9 cellular contexts compared by ENCODE assay signal in the genomic region with DNA sequence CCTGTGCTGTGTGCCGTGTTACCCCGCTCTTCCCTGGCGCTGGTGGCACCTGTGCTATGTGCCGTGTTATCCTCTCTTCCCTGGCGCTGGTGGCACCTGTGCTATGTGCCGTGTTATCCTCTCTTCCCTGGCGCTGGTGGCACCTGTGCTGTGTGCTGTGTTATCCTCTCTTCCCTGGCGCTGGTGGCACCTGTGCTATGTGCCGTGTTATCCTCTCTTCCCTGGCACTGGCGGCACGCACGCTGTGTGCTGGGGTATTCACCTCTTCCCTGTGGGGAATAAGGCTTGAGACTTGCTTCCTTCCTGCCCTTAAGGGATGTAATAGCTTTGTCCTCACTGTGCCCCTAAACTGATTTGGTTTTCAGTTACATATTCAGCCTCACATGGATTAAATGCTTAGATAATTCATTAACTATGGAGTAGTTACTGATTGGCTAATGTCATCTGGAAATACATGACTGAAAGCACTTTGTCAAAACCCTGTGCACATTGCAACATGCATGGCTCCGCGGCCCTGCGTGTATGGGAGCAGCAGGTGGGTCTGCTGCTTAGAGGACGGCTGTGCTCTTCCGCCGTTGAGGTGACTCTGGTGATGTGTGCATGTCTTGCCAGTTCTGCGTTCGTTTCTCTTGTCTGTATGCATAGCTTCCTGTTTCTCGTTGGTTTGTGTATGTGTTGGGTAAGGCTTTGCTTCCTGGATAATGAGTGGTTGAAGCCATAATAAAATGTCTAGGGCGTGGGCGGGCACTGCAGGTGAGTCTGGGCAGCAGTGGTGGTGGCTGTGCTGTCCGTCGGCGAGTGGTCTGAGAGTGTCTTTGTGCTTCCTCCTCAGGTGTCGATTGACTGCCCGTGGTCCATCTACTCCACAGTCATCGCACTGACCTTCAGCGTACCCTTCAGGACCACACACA. TPM values are rescaled to one million over a fixed set of nuclear protein-coding genes. Genes with fewer than 3 reads are reported as not detected.
DNase-seq lines count a peak whose midpoint lies in the region; ATAC-seq, FAIRE-seq and TF ChIP-seq lines count a peak whose summit lies in the region.
"Had no signal": no experiment of that assay in that cellular context is flagged by ENCODE, and none has a peak within 500 bp of the region (broad histone marks: within the 10 kb centered on the region; RNA-seq: fewer than 3 reads in every experiment).

No MANE protein-coding gene starts in this region.

- H3K27me3 ChIP-seq in prostate gland (replicated peaks; ENCODE audit: insufficient read depth), result no peaks in the 10 kb centered on the region

- H3K4me3 ChIP-seq in prostate gland, result no peak overlapping the region

- peak overlapping the region; percentile 100 for H3K27ac ChIP-seq in caudate nucleus (ENCODE audit: low read depth, low read length)
- no peak overlapping the region for H3K27ac ChIP-seq in prostate gland

- no peak for ATAC-seq in omental fat pad (ENCODE audit: low FRiP score)

- intact Hi-C loops in prostate gland (cut with DNase I), result no loop called here

- no peaks in the 10 kb centered on the region for H3K4me1 ChIP-seq in prostate gland (replicated peaks)

- TF ChIP-seq CTCF in prostate gland (IDR thresholded peaks at IDR 0.05) (no peak), omental fat pad (IDR thresholded peaks at IDR 0.05) (no peak)

- 90% methylated on average over 30 of the region's 30 CpGs for WGBS in prostate gland

- H3K36me3 ChIP-seq in prostate gland, result peaks cover 0 to 4% of the 10 kb centered on the region in 2 donors

- peak; percentile 75 to 76 for DNase-seq in NOMO-1 (lab: John Stamatoyannopoulos, UW; ENCODE audit: unreplicated experiment in 2 of 2)
- no peak for DNase-seq in caudate nucleus (lab: John Stamatoyannopoulos, UW)
- peak; percentile 3 for DNase-seq in prostate gland (ENCODE audit: low spot score)
- DNase-seq in omental fat pad (ENCODE audit: low spot score), result no peak
- no peak for DNase-seq in urothelium cell line (ENCODE audit: low spot score)
- no peak for DNase-seq in NCI-H2196 (lab: John Stamatoyannopoulos, UW; ENCODE audit: unreplicated experiment)
- DNase-seq in SIG-M5 (lab: John Stamatoyannopoulos, UW), result no peak

- FAIRE-seq in urothelium cell line (lab: Jason Lieb, UNC), result no peak
- FAIRE-seq: endometrium had no signal

- no peaks in the 10 kb centered on the region for H3K9me3 ChIP-seq in prostate gland

- TF ChIP-seq POLR2A in GM19099 (IDR thresholded peaks at IDR 0.05; ENCODE audit: extremely low read depth, insufficient read length, low read depth) (peak; percentile 29), prostate gland (IDR thresholded peaks at IDR 0.05) (no peak)

RNA-seq across cellular contexts. Expression of a gene that starts 17.9 kb away (rescaled TPM):
- total RNA-seq in prostate gland, result 10 to 100 TPM; 10.7 to 14.9 TPM
- 10 to 100 TPM in 2 of 4 donors, 1 to 10 TPM in 2; 5.3 to 17.2 (median 11.3) TPM for total RNA-seq in omental fat pad

RNA-seq across cellular contexts. Expression of a gene that starts 44.2 kb away (rescaled TPM):
- total RNA-seq in prostate gland (10 to 100 TPM in 1 of 2 donors, 1 to 10 TPM in 1; 4.7 to 45.7 TPM), omental fat pad (10 to 100 TPM in 3 of 4 donors, 1 to 10 TPM in 1; 8.7 to 50.8 (median 15.2) TPM)

Comparison
In these comparisons a context has a peak if more than half of its experiments do, and no peak if none do; other contexts are left out.
1. DNase-seq: peak in NOMO-1 (2 of 2) and prostate gland (single experiment); none in caudate nucleus (0 of 61), omental fat pad (single experiment), urothelium cell line (single experiment), NCI-H2196 (single experiment) and SIG-M5 (single experiment).